Comparison of ENCODE assay signal across 26 cellular contexts in genomic region chr7:152568972-152569371, GRCh38.
"Had no signal": no experiment of that assay in that cellular context is flagged by ENCODE, and none has a peak within 500 bp of the region (broad histone marks: within the 10 kb centered on the region; RNA-seq: fewer than 3 reads in every experiment).

No MANE protein-coding gene starts in this region.

- DNase-seq: colonic mucosa; effector CD8-positive, alpha-beta T cell; endodermal cell; foreskin fibroblast; gastrocnemius medialis; head of caudate nucleus; kidney; natural killer cell; stimulated activated CD4-positive, alpha-beta T cell treated with anti-CD3 and anti-CD28 coated beads, Interleukin-2, amount 100 ng/mL, for 24 hours; stimulated activated CD4-positive, alpha-beta T cell treated with anti-CD3 and anti-CD28 coated beads, Interleukin-4, amount 100 ng/mL, for 24 hours; stimulated activated naive CD4-positive, alpha-beta T cell treated with Interleukin-2 at 50 U/mL for 16 hours; stomach; thyroid gland; trophoblast cell had no signal

- H3K4me3 Mint-ChIP-seq: dendritic cell treated with granulocyte-macrophage colony-stimulating factor and Interleukin-4, amounts not matched to agents 40 ng/mL and 50 ng/mL, for 4 days; endodermal cell; memory B cell; natural killer cell; stimulated activated effector memory CD8-positive, alpha-beta T cell treated with anti-CD3 and anti-CD28 coated beads, Interleukin-12 subunit alpha, Interleukin-12 subunit beta, amount 100 ng/mL, for 72 hours had no signal

- H3K27ac ChIP-seq: colonic mucosa, epithelial cell of prostate, gastrocnemius medialis, parathyroid adenoma, prostate gland, right atrium auricular region, stomach, thyroid gland had no signal

- H3K9me3 Mint-ChIP-seq: dendritic cell treated with granulocyte-macrophage colony-stimulating factor and Interleukin-4, amounts not matched to agents 40 ng/mL and 50 ng/mL, for 4 days; endodermal cell; memory B cell; natural killer cell; stimulated activated effector memory CD8-positive, alpha-beta T cell treated with anti-CD3 and anti-CD28 coated beads, Interleukin-12 subunit alpha, Interleukin-12 subunit beta, amount 100 ng/mL, for 72 hours had no signal

- H3K4me2 ChIP-seq: smooth muscle cell had no signal

- H2AFZ ChIP-seq: parathyroid adenoma had no signal

- H3K4me1 ChIP-seq: colonic mucosa, gastrocnemius medialis, parathyroid adenoma, prostate gland, right atrium auricular region, stomach, thyroid gland had no signal

- H3K36me3 Mint-ChIP-seq: memory B cell; natural killer cell; stimulated activated effector memory CD8-positive, alpha-beta T cell treated with anti-CD3 and anti-CD28 coated beads, Interleukin-12 subunit alpha, Interleukin-12 subunit beta, amount 100 ng/mL, for 72 hours had no signal

- H3K79me2 ChIP-seq: parathyroid adenoma had no signal

- H3K27me3 ChIP-seq: colonic mucosa, gastrocnemius medialis, right atrium auricular region, thyroid gland had no signal

- H3K27ac Mint-ChIP-seq: dendritic cell treated with granulocyte-macrophage colony-stimulating factor and Interleukin-4, amounts not matched to agents 40 ng/mL and 50 ng/mL, for 4 days; endodermal cell; memory B cell; natural killer cell; stimulated activated effector memory CD8-positive, alpha-beta T cell treated with anti-CD3 and anti-CD28 coated beads, Interleukin-12 subunit alpha, Interleukin-12 subunit beta, amount 100 ng/mL, for 72 hours had no signal

- H3K4me3 ChIP-seq: colonic mucosa, gastrocnemius medialis, lung, prostate gland, right atrium auricular region, smooth muscle cell, stomach, thyroid gland had no signal

- H3K36me3 ChIP-seq: colonic mucosa, gastrocnemius medialis, prostate gland, right atrium auricular region, stomach, thyroid gland had no signal

- ATAC-seq: esophagus mucosa; gastrocnemius medialis; left lobe of liver; natural killer cell; sciatic nerve; stimulated activated effector memory CD8-positive, alpha-beta T cell treated with anti-CD3 and anti-CD28 coated beads, Interleukin-12 subunit alpha, Interleukin-12 subunit beta, amount 100 ng/mL, for 72 hours had no signal
